8 cellular contexts compared by ENCODE assay signal in genomic region chr11:68212421-68213134, GRCh38. TPM values are rescaled to one million over a fixed set of nuclear protein-coding genes. Genes with fewer than 3 reads are reported as not detected.
DNase-seq lines count a peak whose midpoint lies in the region; ATAC-seq and TF ChIP-seq lines count a peak whose summit lies in the region.

No MANE protein-coding gene starts in this region.

- H3K4me3 Mint-ChIP-seq in activated CD4-positive, alpha-beta T cell treated with anti-CD3 and anti-CD28 coated beads, Interleukin-2, amount 10 ng/mL, durations not matched to agents 7 days and 5 days, result peak overlapping the region; percentile 84

- peak overlapping the region; percentile 83 for H3K4me3 ChIP-seq in lower lobe of right lung

- no peaks in the 10 kb centered on the region for H3K27me3 ChIP-seq in lower lobe of right lung (ENCODE audit: low read depth)

- TF ChIP-seq CTCF in lower lobe of right lung (IDR thresholded peaks at IDR 0.05), result no peak

- H3K27ac ChIP-seq in lower lobe of right lung, result peak overlapping the region; percentile 99

- no peaks in the 10 kb centered on the region for H3K9me3 Mint-ChIP-seq in activated CD4-positive, alpha-beta T cell treated with anti-CD3 and anti-CD28 coated beads, Interleukin-2, amount 10 ng/mL, durations not matched to agents 7 days and 5 days

- no peaks in the 10 kb centered on the region for H3K36me3 ChIP-seq in lower lobe of right lung

- POLR2A ChIA-PET in activated CD4-positive, alpha-beta T cell treated with anti-CD3 and anti-CD28 coated beads, Interleukin-2, amount 10 ng/mL, durations not matched to agents 7 days and 5 days (lab: Charles Lee), result interaction anchor here (0.6 kb wide), 1 partner anchor 45 kb away, joined by 3 read pairs; no protein-coding TSS in a partner anchor

- no peaks in the 10 kb centered on the region for H3K9me3 ChIP-seq in lower lobe of right lung

- CTCF ChIA-PET in activated CD4-positive, alpha-beta T cell treated with anti-CD3 and anti-CD28 coated beads, Interleukin-2, amount 10 ng/mL, durations not matched to agents 7 days and 5 days (lab: Charles Lee), result interaction anchor here (0.8 kb wide), 1 partner anchor 1679 kb away, joined by 3 read pairs; no protein-coding TSS in a partner anchor

- H3K27me3 Mint-ChIP-seq in activated CD4-positive, alpha-beta T cell treated with anti-CD3 and anti-CD28 coated beads, Interleukin-2, amount 10 ng/mL, durations not matched to agents 7 days and 5 days, result peaks cover 18% of the 10 kb centered on the region

- H3K4me1 Mint-ChIP-seq in activated CD4-positive, alpha-beta T cell treated with anti-CD3 and anti-CD28 coated beads, Interleukin-2, amount 10 ng/mL, durations not matched to agents 7 days and 5 days, result peaks cover 34% of the 10 kb centered on the region

- DNase-seq in NCI-H1417 (lab: John Stamatoyannopoulos, UW), result peak; percentile 34 to 80 (median 66)
- no peak for DNase-seq in NCI-H1417 treated with DMSO at 0.1 percent for 48 hours (lab: John Stamatoyannopoulos, UW)
- peak; percentile 63 for DNase-seq in NCI-H2227 treated with DMSO at 0.1 percent for 48 hours (lab: John Stamatoyannopoulos, UW)
- DNase-seq in activated CD4-positive, alpha-beta T cell treated with anti-CD3 and anti-CD28 coated beads, Interleukin-2, amount 10 ng/mL, durations not matched to agents 7 days and 5 days, result peak; percentile 63
- DNase-seq in ecto neural progenitor cell (ENCODE audit: low spot score), result peak; percentile 88
- DNase-seq in lower lobe of right lung, result peak; percentile 81
- peak; percentile 19 for DNase-seq in stimulated activated CD8-positive, alpha-beta memory T cell treated with anti-CD3 and anti-CD28 coated beads, Interleukin-15, amount 100 ng/mL, for 24 hours (ENCODE audit: low read depth)

- H3K36me3 Mint-ChIP-seq in activated CD4-positive, alpha-beta T cell treated with anti-CD3 and anti-CD28 coated beads, Interleukin-2, amount 10 ng/mL, durations not matched to agents 7 days and 5 days (ENCODE audit: low read depth), result no peaks in the 10 kb centered on the region

- H3K27ac Mint-ChIP-seq in activated CD4-positive, alpha-beta T cell treated with anti-CD3 and anti-CD28 coated beads, Interleukin-2, amount 10 ng/mL, durations not matched to agents 7 days and 5 days, result peak overlapping the region; percentile 88

- peak; percentile 40 for ATAC-seq in HG02840 (IDR thresholded peaks at IDR 0.05; ENCODE audit: low FRiP score, unreplicated experiment)
- ATAC-seq in lower lobe of right lung, result peak; percentile 76 to 80

- H3K4me1 ChIP-seq in lower lobe of right lung, result peaks cover 51% of the 10 kb centered on the region

- intact Hi-C loops in lower lobe of right lung (cut with DNase I), result no loop called here

RNA-seq across cellular contexts. Expression of gene KMT5B, which starts 0.5 kb away (rescaled TPM):
- total RNA-seq in activated CD4-positive, alpha-beta T cell treated with anti-CD3 and anti-CD28 coated beads, Interleukin-2, amount 10 ng/mL, durations not matched to agents 7 days and 5 days, result 10 to 100 TPM; 28.1 to 28.5 TPM
- 48.6 TPM for total RNA-seq in lower lobe of right lung

RNA-seq across cellular contexts. Expression of gene C11orf24, which starts 59.2 kb away (rescaled TPM):
- 10 to 100 TPM; 20.0 to 25.2 TPM for total RNA-seq in activated CD4-positive, alpha-beta T cell treated with anti-CD3 and anti-CD28 coated beads, Interleukin-2, amount 10 ng/mL, durations not matched to agents 7 days and 5 days
- total RNA-seq in lower lobe of right lung, result 24.7 TPM
